Comparison of ENCODE assay signal across 23 cellular contexts in the genomic region with DNA sequence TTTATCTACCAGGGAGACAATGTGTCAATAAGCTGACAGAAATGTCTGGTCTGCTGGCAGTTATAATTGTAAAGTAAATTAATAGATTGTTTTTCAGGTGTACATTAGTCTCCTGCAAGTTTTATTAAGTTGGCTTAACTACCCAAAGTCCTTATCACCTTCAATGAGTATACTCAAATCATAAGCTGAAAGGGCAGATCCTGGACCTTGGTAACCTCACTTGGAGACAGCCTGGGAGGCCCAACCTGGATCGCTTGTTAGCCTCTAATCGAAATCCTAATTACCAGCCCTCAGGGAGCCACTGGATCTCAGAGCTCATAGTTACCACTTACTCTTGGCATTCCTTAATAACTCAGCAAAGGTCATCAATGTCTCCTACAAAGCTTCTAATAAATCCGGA.
"Had no signal": no experiment of that assay in that cellular context is flagged by ENCODE, and none has a peak within 500 bp of the region (broad histone marks: within the 10 kb centered on the region; RNA-seq: fewer than 3 reads in every experiment).

No MANE protein-coding gene starts in this region.

- DNase-seq: dorsolateral prefrontal cortex; effector CD4-positive, alpha-beta T cell; foreskin fibroblast; gastrocnemius medialis; head of caudate nucleus; kidney glomerular epithelial cell; left ventricle myocardium superior; lower lobe of right lung; natural killer cell; right lobe of liver; stimulated activated CD4-positive, alpha-beta T cell treated with anti-CD3 and anti-CD28 coated beads, Interleukin-12 subunit alpha, Interleukin-12 subunit beta, amount 100 ng/mL, for 4 hours; stimulated activated CD4-positive, alpha-beta T cell treated with anti-CD3 and anti-CD28 coated beads, Interleukin-1b, Interleukin-23, amount 100 ng/mL, for 48 hours; stimulated activated CD4-positive, alpha-beta T cell treated with anti-CD3 and anti-CD28 coated beads, Interleukin-4, amount 100 ng/mL, for 1 hour; stimulated activated CD8-positive, alpha-beta memory T cell treated with anti-CD3 and anti-CD28 coated beads, Interleukin-4, amount 100 ng/mL, for 48 hours; stimulated activated naive CD4-positive, alpha-beta T cell treated with Interleukin-2 at 50 U/mL for 16 hours; stomach; thyroid gland; trophoblast cell had no signal

- H3K36me3 Mint-ChIP-seq: natural killer cell had no signal

- H3K4me1 Mint-ChIP-seq: neural crest cell had no signal

- ATAC-seq: esophagus mucosa, gastrocnemius medialis, left ventricle myocardium superior, lower lobe of right lung, natural killer cell, right lobe of liver had no signal

- H3K4me3 ChIP-seq: dorsolateral prefrontal cortex, gastrocnemius medialis, lower lobe of right lung, right lobe of liver, smooth muscle cell, stomach, thyroid gland, vagina had no signal

- H3K9me3 Mint-ChIP-seq: natural killer cell had no signal

- H3K27ac Mint-ChIP-seq: natural killer cell, progenitor cell of endocrine pancreas had no signal

- H3K4me3 Mint-ChIP-seq: natural killer cell, neural crest cell had no signal
